Comparison of ENCODE assay signal across 14 cellular contexts in genomic region chr5:1794896-1795290, GRCh38. TPM values are rescaled to one million over a fixed set of nuclear protein-coding genes. Genes with fewer than 3 reads are reported as not detected.
DNase-seq lines count a peak whose midpoint lies in the region; ATAC-seq and TF ChIP-seq lines count a peak whose summit lies in the region.
"Had no signal": no experiment of that assay in that cellular context is flagged by ENCODE, and none has a peak within 500 bp of the region (broad histone marks: within the 10 kb centered on the region; RNA-seq: fewer than 3 reads in every experiment).

No MANE protein-coding gene starts in this region.

- H3K27ac Mint-ChIP-seq in MCF 10A (ENCODE audit: low read depth, unreplicated experiment), result no peak overlapping the region
- H3K27ac Mint-ChIP-seq: activated naive CD4-positive, alpha-beta T cell treated with anti-CD3 and anti-CD28 coated beads, Interleukin-2, amount 50 U/mL, for 24 hours had no signal

- TF ChIP-seq CTCF in mammary epithelial cell (conservative IDR thresholded peaks at IDR 0.05 in 1 of 2, IDR thresholded peaks at IDR 0.05 in 1 of 2; ENCODE audit: extremely low read depth in 1 of 2, insufficient read depth in 1 of 2, low read depth in 1 of 2, low read length in 2 of 2) (no peak), MCF 10A (IDR thresholded peaks at IDR 0.05; ENCODE audit: unreplicated experiment) (no peak), RWPE1 (conservative IDR thresholded peaks at IDR 0.05; ENCODE audit: low read depth) (no peak), smooth muscle cell (IDR thresholded peaks at IDR 0.05; ENCODE audit: borderline replicate concordance, insufficient read depth, poor library complexity, severe bottlenecking) (no peak)

- H3F3A ChIP-seq in smooth muscle cell (ENCODE audit: low read depth), result peaks cover 6% of the 10 kb centered on the region

- H3K4me3 ChIP-seq in mammary epithelial cell (replicated peaks in 1 of 3; ENCODE audit: insufficient read depth in 1 of 3, low read depth in 2 of 3, low read length in 3 of 3) (no peak overlapping the region), smooth muscle cell (no peak overlapping the region)
- H3K4me3 ChIP-seq: dorsolateral prefrontal cortex had no signal

- DNase-seq in mammary epithelial cell (no peak), MCF 10A (ENCODE audit: unreplicated experiment) (no peak), RWPE1 (ENCODE audit: low spot score) (no peak), left kidney (ENCODE audit: low read depth, low spot score) (peak; percentile 47), smooth muscle cell (lab: John Stamatoyannopoulos, UW; ENCODE audit: unreplicated experiment) (no peak), AG20443 (ENCODE audit: low spot score) (no peak), DMS79 treated with DMSO at 0.1 percent for 48 hours (lab: John Stamatoyannopoulos, UW) (no peak)
- DNase-seq: NCI-H2081 treated with DMSO at 0.1 percent for 48 hours; NCI-H526; stimulated activated CD4-positive, alpha-beta T cell treated with anti-CD3 and anti-CD28 coated beads, Interleukin-4, amount 100 ng/mL, for 24 hours; stimulated activated CD8-positive, alpha-beta memory T cell treated with anti-CD3 and anti-CD28 coated beads, Interleukin-4, amount 100 ng/mL, for 48 hours had no signal

- BruUV-seq in mammary epithelial cell (replicated peaks; lab: Mats Ljungman, UMichigan), result no TSS peak
- no TSS peak for BruUV-seq in MCF 10A (replicated peaks; lab: Mats Ljungman, UMichigan)

- no peak for ATAC-seq in GM18870 (IDR thresholded peaks at IDR 0.05; ENCODE audit: unreplicated experiment)

- peaks cover 19% of the 10 kb centered on the region for H3K36me3 Mint-ChIP-seq in MCF 10A (ENCODE audit: insufficient read depth, unreplicated experiment)

- H3K9me3 Mint-ChIP-seq in MCF 10A (ENCODE audit: unreplicated experiment), result no peaks in the 10 kb centered on the region
- H3K9me3 Mint-ChIP-seq: activated naive CD4-positive, alpha-beta T cell treated with anti-CD3 and anti-CD28 coated beads, Interleukin-2, amount 50 U/mL, for 24 hours had no signal

- H3K4me3 Mint-ChIP-seq in MCF 10A (ENCODE audit: unreplicated experiment), result no peak overlapping the region
- H3K4me3 Mint-ChIP-seq: activated naive CD4-positive, alpha-beta T cell treated with anti-CD3 and anti-CD28 coated beads, Interleukin-2, amount 50 U/mL, for 24 hours had no signal

- intact Hi-C loops in mammary epithelial cell (cut with micrococcal nuclease) (no loop called here), MCF 10A (cut with micrococcal nuclease) (no loop called here)

- H3K36me3 ChIP-seq in mammary epithelial cell (ENCODE audit: insufficient read depth, low read length) (peaks cover 18% of the 10 kb centered on the region), smooth muscle cell (ENCODE audit: low read depth) (no peaks in the 10 kb centered on the region)

- no peak overlapping the region for H3K4me2 ChIP-seq in mammary epithelial cell (ENCODE audit: insufficient read depth, low read depth, low read length)
- peak overlapping the region; percentile 43 for H3K4me2 ChIP-seq in smooth muscle cell

- 97% methylated on average over 8 of the region's 18 CpGs for WGBS in mammary epithelial cell (ENCODE audit: low coverage, missing lambda C conversion rate)
- WGBS in smooth muscle cell (ENCODE audit: low lambda C conversion rate), result 75% methylated on average over 18 of the region's 18 CpGs

- H4K20me1 ChIP-seq in mammary epithelial cell (ENCODE audit: insufficient read depth, low read length) (no peaks in the 10 kb centered on the region), smooth muscle cell (ENCODE audit: low read depth) (no peaks in the 10 kb centered on the region)

- peaks cover 41% of the 10 kb centered on the region for H3K4me1 ChIP-seq in mammary epithelial cell (ENCODE audit: insufficient read depth, low read length)
- peaks cover 20% of the 10 kb centered on the region for H3K4me1 ChIP-seq in smooth muscle cell (ENCODE audit: low read depth)

- H3K27ac ChIP-seq in mammary epithelial cell (ENCODE audit: insufficient read depth, low read depth, low read length) (no peak overlapping the region), RWPE1 (peak overlapping the region; percentile 13; the same call in 1 of the 2 replicates), smooth muscle cell (ENCODE audit: low read depth) (peak overlapping the region; percentile 87)

- no peaks in the 10 kb centered on the region for H3K27me3 Mint-ChIP-seq in MCF 10A (ENCODE audit: insufficient read depth, unreplicated experiment)
- H3K27me3 Mint-ChIP-seq: activated naive CD4-positive, alpha-beta T cell treated with anti-CD3 and anti-CD28 coated beads, Interleukin-2, amount 50 U/mL, for 24 hours had no signal

- H2AFZ ChIP-seq in mammary epithelial cell (ENCODE audit: low read depth, low read length) (peak overlapping the region; percentile 51), smooth muscle cell (ENCODE audit: low read depth) (no peak overlapping the region)

- dilution Hi-C loops in mammary epithelial cell (cut with HindIII; ENCODE audit: low sequenced_read_pairs), result no loop called here

- H3K4me1 Mint-ChIP-seq in MCF 10A (ENCODE audit: insufficient read depth, unreplicated experiment), result peaks cover 7% of the 10 kb centered on the region

- in situ Hi-C loops in mammary epithelial cell (cut with MboI; ENCODE audit: low sequenced_read_pairs in 2 of 2), result loop anchor here in 1 of 2 donors (25.0 kb wide), 1 partner anchor 217 kb away; no protein-coding TSS in a partner anchor

- CTCF ChIA-PET in mammary epithelial cell (lab: Charles Lee; ENCODE audit: low non-redundant PET), result no interaction called here
- CTCF ChIA-PET in MCF 10A (lab: Yijun Ruan, JAX), result no interaction called here
- CTCF ChIA-PET in RWPE1 (lab: Yijun Ruan, JAX), result no interaction called here

- H3K27me3 ChIP-seq in mammary epithelial cell (ENCODE audit: insufficient read depth, low read length) (no peaks in the 10 kb centered on the region), smooth muscle cell (ENCODE audit: low read depth) (no peaks in the 10 kb centered on the region)
- H3K27me3 ChIP-seq: dorsolateral prefrontal cortex had no signal

- POLR2A ChIA-PET in MCF 10A (lab: Yijun Ruan, JAX) (no interaction called here), RWPE1 (lab: Yijun Ruan, JAX; ENCODE audit: low non-redundant PET) (no interaction called here)

- H3K9ac ChIP-seq in mammary epithelial cell (ENCODE audit: insufficient read depth, low read length) (no peak overlapping the region), smooth muscle cell (ENCODE audit: low read depth) (peak overlapping the region; percentile 8)

- H3K9me3 ChIP-seq in mammary epithelial cell (replicated peaks; ENCODE audit: insufficient read depth, low read length), result no peaks in the 10 kb centered on the region
- no peaks in the 10 kb centered on the region for H3K9me3 ChIP-seq in smooth muscle cell (replicated peaks; ENCODE audit: low read depth)

- H3K79me2 ChIP-seq in mammary epithelial cell (ENCODE audit: insufficient read depth, low read length) (peaks cover 36% of the 10 kb centered on the region), smooth muscle cell (ENCODE audit: low read depth) (peaks cover 19% of the 10 kb centered on the region)

RNA-seq across cellular contexts. Expression of gene MRPL36, which starts 4.7 kb away (rescaled TPM):
- total RNA-seq in mammary epithelial cell (10 to 100 TPM; 47.2 to 82.2 TPM), MCF 10A (2022) (90.5 and 101 TPM in 2 replicates), smooth muscle cell (42.9 and 51.0 TPM in 2 replicates)
- polyA plus RNA-seq in mammary epithelial cell (117 TPM), smooth muscle cell (110 and 126 TPM in 2 replicates)
- polyA minus RNA-seq in mammary epithelial cell, result 54.6 TPM

RNA-seq across cellular contexts. Expression of gene NDUFS6, which starts 6.3 kb away (rescaled TPM):
- total RNA-seq in mammary epithelial cell, result 10 to 100 TPM; 13.5 to 47.7 TPM
- 127 TPM for polyA plus RNA-seq in mammary epithelial cell
- 17.7 TPM for polyA minus RNA-seq in mammary epithelial cell
- 44.1 and 65.6 TPM in 2 replicates for total RNA-seq in MCF 10A (2022)
- total RNA-seq in smooth muscle cell, result 37.7 and 50.8 TPM in 2 replicates
- 146 and 153 TPM in 2 replicates for polyA plus RNA-seq in smooth muscle cell
